Comparison of ENCODE assay signal across 8 cellular contexts in genomic region chr2:162343824-162344616, GRCh38. TPM values are rescaled to one million over a fixed set of nuclear protein-coding genes. Genes with fewer than 3 reads are reported as not detected.
DNase-seq lines count a peak whose midpoint lies in the region; ATAC-seq and TF ChIP-seq lines count a peak whose summit lies in the region.

TSS of gene GCA (plus strand) at chr2:162344132. CDS start at chr2:162344249, 117 bp downstream.

- peaks cover 3 to 5% of the 10 kb centered on the region in 2 donors for H3K36me3 Mint-ChIP-seq in CD4-positive, alpha-beta memory T cell
- no peaks in the 10 kb centered on the region for H3K36me3 Mint-ChIP-seq in activated CD8-positive, alpha-beta memory T cell treated with anti-CD3 and anti-CD28 coated beads, Interleukin-2, amount 10 ng/mL, durations not matched to agents 7 days and 5 days
- H3K36me3 Mint-ChIP-seq in effector memory CD8-positive, alpha-beta T cell (ENCODE audit: insufficient read depth): no peaks in the 10 kb centered on the region

- CTCF ChIA-PET in CD4-positive, alpha-beta memory T cell (lab: Charles Lee; ENCODE audit: partially characterized antibody): interaction anchor here (0.9 to 2.5 kb wide), 5 partner anchors 10 to 390 kb away, joined by 3 to 16 read pairs (median 14); partner anchors contain the start of gene IFIH1
- CTCF ChIA-PET in activated CD8-positive, alpha-beta memory T cell treated with anti-CD3 and anti-CD28 coated beads, Interleukin-2, amount 10 ng/mL, durations not matched to agents 7 days and 5 days (lab: Charles Lee): interaction anchor here (1.1 to 1.5 kb wide), 3 partner anchors 10 to 43 kb away, joined by 3 to 7 read pairs (median 3); no protein-coding TSS in a partner anchor

- H3K4me3 Mint-ChIP-seq in CD4-positive, alpha-beta memory T cell: peak within 1 kb of the TSS; percentile 87 to 97 (median 91)
- peak within 1 kb of the TSS; percentile 73 for H3K4me3 Mint-ChIP-seq in activated CD8-positive, alpha-beta memory T cell treated with anti-CD3 and anti-CD28 coated beads, Interleukin-2, amount 10 ng/mL, durations not matched to agents 7 days and 5 days
- H3K4me3 Mint-ChIP-seq in effector memory CD8-positive, alpha-beta T cell: peak within 1 kb of the TSS; percentile 84 to 87

- no peaks in the 10 kb centered on the region for H3K9me3 ChIP-seq in CD4-positive, alpha-beta memory T cell (ENCODE audit: control insufficient read depth in 1 of 2, low read length in 2 of 2)

- peak; percentile 97 to 98 (median 98) for DNase-seq in CD4-positive, alpha-beta memory T cell
- DNase-seq in HL-60 (ENCODE audit: low read depth in 1 of 2, low spot score in 1 of 2) (peak; percentile 87 to 99), NOMO-1 treated with dmso at 0.1 percent for 144 hours (lab: John Stamatoyannopoulos, UW; ENCODE audit: unreplicated experiment) (peak; percentile 98), medulla oblongata (ENCODE audit: extremely low spot score) (peak; percentile 99)
- peak; percentile 99 for DNase-seq in activated CD8-positive, alpha-beta memory T cell treated with anti-CD3 and anti-CD28 coated beads, Interleukin-2, amount 10 ng/mL, durations not matched to agents 7 days and 5 days
- peak; percentile 97 to 99 (median 98) for DNase-seq in effector memory CD8-positive, alpha-beta T cell
- peak; percentile 95 to 99 (median 96) for DNase-seq in stimulated activated CD4-positive, alpha-beta T cell treated with anti-CD3 and anti-CD28 coated beads, TNF-alpha, amount 100 ng/mL, for 48 hours (ENCODE audit: low read depth in 3 of 3)

- H3K27ac ChIP-seq in CD4-positive, alpha-beta memory T cell (ENCODE audit: low read depth, low read length): peak within 1 kb of the TSS; percentile 60
- peak within 1 kb of the TSS; percentile 88 for H3K27ac ChIP-seq in HL-60 (replicated peaks)

- ATAC-seq in GM19463 (IDR thresholded peaks at IDR 0.05; ENCODE audit: unreplicated experiment): peak; percentile 96
- ATAC-seq in activated CD8-positive, alpha-beta memory T cell treated with anti-CD3 and anti-CD28 coated beads, Interleukin-2, amount 10 ng/mL, durations not matched to agents 7 days and 5 days: peak; percentile 99
- peak; percentile 97 for ATAC-seq in effector memory CD8-positive, alpha-beta T cell (replicated peaks)

- H3K27me3 Mint-ChIP-seq in CD4-positive, alpha-beta memory T cell: no peaks in the 10 kb centered on the region
- H3K27me3 Mint-ChIP-seq in activated CD8-positive, alpha-beta memory T cell treated with anti-CD3 and anti-CD28 coated beads, Interleukin-2, amount 10 ng/mL, durations not matched to agents 7 days and 5 days: no peaks in the 10 kb centered on the region
- no peaks in the 10 kb centered on the region for H3K27me3 Mint-ChIP-seq in effector memory CD8-positive, alpha-beta T cell

- no peak for TF ChIP-seq CTCF in HL-60 (IDR thresholded peaks at IDR 0.05; ENCODE audit: insufficient read depth, low read length)

- no peaks in the 10 kb centered on the region for H3K27me3 ChIP-seq in CD4-positive, alpha-beta memory T cell (ENCODE audit: insufficient read depth, low read length)
- no peaks in the 10 kb centered on the region for H3K27me3 ChIP-seq in HL-60 (ENCODE audit: insufficient read depth, poor library complexity, severe bottlenecking)

- POLR2A ChIA-PET in CD4-positive, alpha-beta memory T cell (lab: Charles Lee; ENCODE audit: partially characterized antibody): interaction anchor here (2.7 kb wide), 1 partner anchor 25 kb away, joined by 28 read pairs; the partner anchor contains the start of gene IFIH1

- peaks cover 11 to 20% (median 16%) of the 10 kb centered on the region in 4 donors for H3K4me1 Mint-ChIP-seq in CD4-positive, alpha-beta memory T cell
- H3K4me1 Mint-ChIP-seq in activated CD8-positive, alpha-beta memory T cell treated with anti-CD3 and anti-CD28 coated beads, Interleukin-2, amount 10 ng/mL, durations not matched to agents 7 days and 5 days: peaks cover 15% of the 10 kb centered on the region
- peaks cover 8 to 11% of the 10 kb centered on the region in 2 donors for H3K4me1 Mint-ChIP-seq in effector memory CD8-positive, alpha-beta T cell (ENCODE audit: low read depth in 2 of 2)

- peaks cover 0 to 3% (median 0%) of the 10 kb centered on the region in 8 donors for H3K9me3 Mint-ChIP-seq in CD4-positive, alpha-beta memory T cell
- H3K9me3 Mint-ChIP-seq in activated CD8-positive, alpha-beta memory T cell treated with anti-CD3 and anti-CD28 coated beads, Interleukin-2, amount 10 ng/mL, durations not matched to agents 7 days and 5 days (ENCODE audit: low read depth): no peaks in the 10 kb centered on the region
- H3K9me3 Mint-ChIP-seq in effector memory CD8-positive, alpha-beta T cell: no peaks in the 10 kb centered on the region

- peaks cover 10% of the 10 kb centered on the region for H3K4me1 ChIP-seq in CD4-positive, alpha-beta memory T cell (ENCODE audit: insufficient read depth, low read length)

- H3K36me3 ChIP-seq in CD4-positive, alpha-beta memory T cell (ENCODE audit: insufficient read depth, low read length): no peaks in the 10 kb centered on the region

- H3K27ac Mint-ChIP-seq in CD4-positive, alpha-beta memory T cell: peak within 1 kb of the TSS; percentile 61 to 96 (median 91)
- H3K27ac Mint-ChIP-seq in activated CD8-positive, alpha-beta memory T cell treated with anti-CD3 and anti-CD28 coated beads, Interleukin-2, amount 10 ng/mL, durations not matched to agents 7 days and 5 days: peak within 1 kb of the TSS; percentile 75
- H3K27ac Mint-ChIP-seq in effector memory CD8-positive, alpha-beta T cell: peak within 1 kb of the TSS in 1 of 2 donors; percentile 90

- intact Hi-C loops in CD4-positive, alpha-beta memory T cell (cut with micrococcal nuclease): loop anchor here (1.0 kb wide), 1 partner anchor 26 kb away; the partner anchor contains the start of gene IFIH1

- H3K4me3 ChIP-seq in CD4-positive, alpha-beta memory T cell (ENCODE audit: low read length in 2 of 2): peak within 1 kb of the TSS; percentile 50 to 90
- peak within 1 kb of the TSS; percentile 98 for H3K4me3 ChIP-seq in HL-60 (replicated peaks; ENCODE audit: insufficient read depth, low read length)

RNA-seq across cellular contexts. Expression of gene GCA, which starts in this region (rescaled TPM):
- 10 to 100 TPM; 11.5 to 11.9 TPM for total RNA-seq in CD4-positive, alpha-beta memory T cell
- 10 to 100 TPM; 10.9 to 16.8 TPM for polyA plus RNA-seq in CD4-positive, alpha-beta memory T cell
- 10 to 100 TPM; 16.1 to 17.2 TPM for total RNA-seq in activated CD8-positive, alpha-beta memory T cell treated with anti-CD3 and anti-CD28 coated beads, Interleukin-2, amount 10 ng/mL, durations not matched to agents 7 days and 5 days

Comparison
In these comparisons a context has a peak if more than half of its experiments do, and no peak if none do; other contexts are left out.
1. Peak in every context shown above with its lines: DNase-seq, ATAC-seq, H3K4me3 ChIP-seq and H3K27ac ChIP-seq.